8 cellular contexts compared by ENCODE assay signal in genomic region chr15:83284563-83285283, GRCh38. TPM values are rescaled to one million over a fixed set of nuclear protein-coding genes. Genes with fewer than 3 reads are reported as not detected.
DNase-seq lines count a peak whose midpoint lies in the region; ATAC-seq, FAIRE-seq and TF ChIP-seq lines count a peak whose summit lies in the region.

Gene BNC1 (minus strand): TSS chr15:83284664. CDS start chr15:83284628, 36 bp downstream.

- no peaks in the 10 kb centered on the region for H3K36me3 ChIP-seq in ES-I3 (ENCODE audit: insufficient read depth, low read length)

- peaks cover 74% of the 10 kb centered on the region for H3K27me3 Mint-ChIP-seq in WTC11 (ENCODE audit: low read depth)

- H3K27ac Mint-ChIP-seq in WTC11: no peak within 1 kb of the TSS

- ATAC-seq in WTC11 (peak; percentile 26), left cardiac atrium (peak; percentile 24 to 31)

- H3K36me3 Mint-ChIP-seq in WTC11: no peaks in the 10 kb centered on the region

- CTCF ChIA-PET in WTC11 (lab: Charles Lee): interaction anchor here (0.7 to 1.3 kb wide), 7 partner anchors 36 to 555 kb away, joined by 3 to 4 read pairs (median 3); partner anchors contain the start of gene C15orf40

- DNase-seq in WTC11 (ENCODE audit: low spot score): peak; percentile 42
- peak; percentile 30 for DNase-seq in left cardiac atrium
- DNase-seq in renal cortical epithelial cell (ENCODE audit: low read depth): no peak
- no peak for DNase-seq in mucosa of gallbladder (ENCODE audit: low spot score)
- no peak for DNase-seq in D721Med (ENCODE audit: insufficient read length, low spot score)
- no peak for DNase-seq in DMS53 treated with DMSO at 0.1 percent for 48 hours (lab: John Stamatoyannopoulos, UW; ENCODE audit: unreplicated experiment)
- no peak for DNase-seq in NCI-H510A treated with DMSO at 0.1 percent for 48 hours (lab: John Stamatoyannopoulos, UW)

- H3K4me1 ChIP-seq in ES-I3 (ENCODE audit: insufficient read depth, low read length): peaks cover 29% of the 10 kb centered on the region

- H3K4me1 Mint-ChIP-seq in WTC11: peaks cover 10% of the 10 kb centered on the region; the same call in 1 of the 2 replicates

- TF ChIP-seq CTCF in WTC11 (IDR thresholded peaks at IDR 0.05) (no peak), D721Med (IDR thresholded peaks at IDR 0.05; ENCODE audit: insufficient read depth, missing control alignments) (no peak)

- H3K9ac ChIP-seq in ES-I3 (ENCODE audit: low read depth, low read length): peak within 1 kb of the TSS; percentile 80; the same call in 1 of the 2 replicates

- H3K9me3 ChIP-seq in ES-I3 (ENCODE audit: control insufficient read depth, insufficient read depth, low read length): no peaks in the 10 kb centered on the region

- POLR2A ChIA-PET in WTC11 (lab: Charles Lee): interaction anchor here (0.6 to 0.7 kb wide), 2 partner anchors 9 to 84 kb away, joined by 3 to 6 read pairs; no protein-coding TSS in a partner anchor

- no peak for FAIRE-seq in D721Med (lab: Jason Lieb, UNC)

- intact Hi-C loops in left cardiac atrium (cut with DNase I): no loop called here

- peaks cover 2% of the 10 kb centered on the region; the same call in 1 of the 2 replicates for H3K9me3 Mint-ChIP-seq in WTC11

- peak within 1 kb of the TSS; percentile 82 for H3K4me3 Mint-ChIP-seq in WTC11

TF ChIP-seq in WTC11, 78 proteins besides CTCF, POLR2A, EP300 and RAD21:
- TF ChIP-seq FOXP1 (CRISPR knock-in tag; IDR thresholded peaks at IDR 0.05; ENCODE audit: borderline replicate concordance): no peak
- TF ChIP-seq TEAD4 (CRISPR knock-in tag; IDR thresholded peaks at IDR 0.05): no peak
- TF ChIP-seq EMX1 (CRISPR knock-in tag; IDR thresholded peaks at IDR 0.05): no peak
- TF ChIP-seq CDX4 (CRISPR knock-in tag; IDR thresholded peaks at IDR 0.05; ENCODE audit: borderline replicate concordance): no peak
- TF ChIP-seq GRHL2 (CRISPR knock-in tag; IDR thresholded peaks at IDR 0.05; ENCODE audit: insufficient replicate concordance, severe bottlenecking): no peak
- no peak for TF ChIP-seq STAT6 (CRISPR knock-in tag; conservative IDR thresholded peaks at IDR 0.05; ENCODE audit: low read depth)
- TF ChIP-seq TEAD1 (CRISPR knock-in tag; IDR thresholded peaks at IDR 0.05): no peak
- TF ChIP-seq MAX (CRISPR knock-in tag; IDR thresholded peaks at IDR 0.05): no peak
- TF ChIP-seq RELA (CRISPR knock-in tag; IDR thresholded peaks at IDR 0.05; ENCODE audit: borderline replicate concordance): no peak
- TF ChIP-seq FOXP4 (CRISPR knock-in tag; IDR thresholded peaks at IDR 0.05): no peak
- no peak for TF ChIP-seq NR1H2 (CRISPR knock-in tag; IDR thresholded peaks at IDR 0.05)
- no peak for TF ChIP-seq ATF2 (CRISPR knock-in tag; IDR thresholded peaks at IDR 0.05; ENCODE audit: borderline replicate concordance, low read depth)
- no peak for TF ChIP-seq PRRX2 (CRISPR knock-in tag; IDR thresholded peaks at IDR 0.05)
- no peak for TF ChIP-seq ZMAT4 (CRISPR knock-in tag; IDR thresholded peaks at IDR 0.05)
- no peak for TF ChIP-seq KAT7 (CRISPR knock-in tag; IDR thresholded peaks at IDR 0.05; ENCODE audit: borderline replicate concordance)
- no peak for TF ChIP-seq USF1 (CRISPR knock-in tag; IDR thresholded peaks at IDR 0.05)
- no peak for TF ChIP-seq SMAD4 (CRISPR knock-in tag; IDR thresholded peaks at IDR 0.05)
- no peak for TF ChIP-seq ZNF121 (CRISPR knock-in tag; IDR thresholded peaks at IDR 0.05)
- no peak for TF ChIP-seq OVOL2 (CRISPR knock-in tag; IDR thresholded peaks at IDR 0.05; ENCODE audit: borderline replicate concordance)

RNA-seq across cellular contexts. Expression of gene BNC1, which starts in this region (rescaled TPM):
- total RNA-seq in WTC11 (2021): 0.11 TPM in 1 of 3 replicates, not detected in the others
- total RNA-seq in left cardiac atrium: 1 to 10 TPM; 2.4 to 3.0 TPM
- total RNA-seq in renal cortical epithelial cell: 18.4 and 26.7 TPM in 2 replicates
- total RNA-seq in mucosa of gallbladder: not detected

Comparison
In these comparisons a context has a peak if more than half of its experiments do, and no peak if none do; other contexts are left out.
1. Peak in DNase-seq and ATAC-seq in WTC11; RNA of the gene not detected or under 1 TPM.